ENCODE assay signal across 14 cellular contexts in genomic region chr6:108844135-108844534, GRCh38. TPM values are rescaled to one million over a fixed set of nuclear protein-coding genes. Genes with fewer than 3 reads are reported as not detected.
A peak's percentile ranks its signal among the peaks of the same experiment; 100 is the strongest.
DNase-seq lines count a peak whose midpoint lies in the region; ATAC-seq and TF ChIP-seq lines count a peak whose summit lies in the region.
"Had no signal": no experiment of that assay in that cellular context is flagged by ENCODE, and none has a peak within 500 bp of the region (broad histone marks: within the 10 kb centered on the region; RNA-seq: fewer than 3 reads in every experiment).

No MANE protein-coding gene starts in this region.

- no peak overlapping the region for H3K27ac Mint-ChIP-seq in WTC11
- H3K27ac Mint-ChIP-seq in T-helper 2 cell treated with Interferon-gamma antibody and Interleukin-4, amounts not matched to agents 5 μg/mL and 100 μg/mL, for 36 hours = no peak overlapping the region
- H3K27ac Mint-ChIP-seq: CD4-positive, CD25-positive, alpha-beta regulatory T cell; H9 had no signal

- H3K4me3 Mint-ChIP-seq in WTC11 = no peak overlapping the region
- no peak overlapping the region for H3K4me3 Mint-ChIP-seq in T-helper 2 cell treated with Interferon-gamma antibody and Interleukin-4, amounts not matched to agents 5 μg/mL and 100 μg/mL, for 36 hours
- H3K4me3 Mint-ChIP-seq: CD4-positive, CD25-positive, alpha-beta regulatory T cell; H9 had no signal

- no peaks in the 10 kb centered on the region for H3K27me3 ChIP-seq in SK-N-SH (ENCODE audit: insufficient read depth)
- H3K27me3 ChIP-seq in heart right ventricle = no peaks in the 10 kb centered on the region

- no peaks in the 10 kb centered on the region for H3F3A ChIP-seq in SK-N-SH (replicated peaks; ENCODE audit: insufficient read depth)

- no peaks in the 10 kb centered on the region for H3K9me2 ChIP-seq in SK-N-SH

- H4K20me1 ChIP-seq in SK-N-SH (ENCODE audit: insufficient read depth) = no peaks in the 10 kb centered on the region
- H4K20me1 ChIP-seq: BLaER1 treated with 17β-estradiol and CSF1 and Interleukin-3, amounts not matched to agents 10 nM and 100 nM had no signal

- H3K9me3 ChIP-seq in SK-N-SH = no peaks in the 10 kb centered on the region
- H3K9me3 ChIP-seq in heart right ventricle = no peaks in the 10 kb centered on the region
- H3K9me3 ChIP-seq: BLaER1 treated with 17β-estradiol and CSF1 and Interleukin-3, amounts not matched to agents 10 nM and 100 nM had no signal

- TF ChIP-seq CTCF in SK-N-SH (IDR thresholded peaks at IDR 0.05) (no peak), WTC11 (IDR thresholded peaks at IDR 0.05) (no peak), heart right ventricle (IDR thresholded peaks at IDR 0.05) (no peak)

- no peak for ATAC-seq in SK-N-SH treated with all-trans-retinoic acid at 6 μM for 48 hours
- ATAC-seq in WTC11 = no peak
- ATAC-seq in GM21737 (IDR thresholded peaks at IDR 0.05; ENCODE audit: unreplicated experiment) = no peak
- ATAC-seq in heart right ventricle = no peak

- H3K9ac ChIP-seq in SK-N-SH = no peak overlapping the region
- H3K9ac ChIP-seq: BLaER1 treated with 17β-estradiol and CSF1 and Interleukin-3, amounts not matched to agents 10 nM and 100 nM had no signal

- no peak overlapping the region for H3K4me2 ChIP-seq in SK-N-SH

- CTCF ChIA-PET in SK-N-SH (lab: Yijun Ruan, JAX) (interaction anchor here (0.9 kb wide), 1 partner anchor 9 kb away, joined by 3 read pairs; no protein-coding TSS in a partner anchor), WTC11 (lab: Charles Lee) (interaction anchor here (1.4 kb wide), 2 partner anchors 124 to 302 kb away, joined by 3 read pairs; no protein-coding TSS in a partner anchor)

- no peak overlapping the region for H3K27ac ChIP-seq in SK-N-SH (ENCODE audit: low read depth in 2 of 2, low read length in 1 of 2)
- no peak overlapping the region for H3K27ac ChIP-seq in heart right ventricle

- intact Hi-C loops in heart right ventricle (cut with DNase I) = loop anchor here in 3 of 10 donors (5.0 to 10.0 kb wide), 2 partner anchors 43 to 231 kb away; no protein-coding TSS in a partner anchor

- H3K36me3 Mint-ChIP-seq in WTC11 = no peaks in the 10 kb centered on the region
- no peaks in the 10 kb centered on the region for H3K36me3 Mint-ChIP-seq in T-helper 2 cell treated with Interferon-gamma antibody and Interleukin-4, amounts not matched to agents 5 μg/mL and 100 μg/mL, for 36 hours (ENCODE audit: low read depth)
- H3K36me3 Mint-ChIP-seq: CD4-positive, CD25-positive, alpha-beta regulatory T cell had no signal

- DNase-seq in SK-N-SH = no peak
- DNase-seq in WTC11 (ENCODE audit: low spot score) = no peak
- DNase-seq in T-helper 2 cell treated with Interferon-gamma antibody and Interleukin-4, amounts not matched to agents 5 μg/mL and 100 μg/mL, for 36 hours (ENCODE audit: low spot score) = no peak
- no peak for DNase-seq in heart right ventricle
- DNase-seq: 8988T; CD4-positive, CD25-positive, alpha-beta regulatory T cell; DMS53; GF-D8; GOT3; H9 had no signal

- H3K4me3 ChIP-seq in SK-N-SH (ENCODE audit: low read depth in 2 of 2, low read length in 1 of 2) (no peak overlapping the region), heart right ventricle (no peak overlapping the region)
- H3K4me3 ChIP-seq: BLaER1 treated with 17β-estradiol and CSF1 and Interleukin-3, amounts not matched to agents 10 nM and 100 nM had no signal

- H3K27me3 Mint-ChIP-seq in WTC11 (ENCODE audit: low read depth) = no peaks in the 10 kb centered on the region
- peaks cover 30% of the 10 kb centered on the region for H3K27me3 Mint-ChIP-seq in T-helper 2 cell treated with Interferon-gamma antibody and Interleukin-4, amounts not matched to agents 5 μg/mL and 100 μg/mL, for 36 hours (ENCODE audit: low read depth)

- H3K79me2 ChIP-seq in SK-N-SH (ENCODE audit: insufficient read depth) = no peaks in the 10 kb centered on the region

- POLR2A ChIA-PET in SK-N-SH (lab: Yijun Ruan, JAX) = no interaction called here
- POLR2A ChIA-PET in WTC11 (lab: Charles Lee) = no interaction called here

- H2AFZ ChIP-seq in SK-N-SH (ENCODE audit: low read depth) = no peak overlapping the region

- peaks cover 17% of the 10 kb centered on the region for H3K4me1 Mint-ChIP-seq in WTC11
- H3K4me1 Mint-ChIP-seq in T-helper 2 cell treated with Interferon-gamma antibody and Interleukin-4, amounts not matched to agents 5 μg/mL and 100 μg/mL, for 36 hours (ENCODE audit: low read depth) = peaks cover 9% of the 10 kb centered on the region

- no peaks in the 10 kb centered on the region for H3K36me3 ChIP-seq in SK-N-SH (replicated peaks in 1 of 2; ENCODE audit: control insufficient read depth in 1 of 2, insufficient read depth in 2 of 2, low read length in 1 of 2)
- no peaks in the 10 kb centered on the region for H3K36me3 ChIP-seq in heart right ventricle
- H3K36me3 ChIP-seq: BLaER1 treated with 17β-estradiol and CSF1 and Interleukin-3, amounts not matched to agents 10 nM and 100 nM had no signal

- H3K4me1 ChIP-seq in SK-N-SH (ENCODE audit: control insufficient read depth in 1 of 2, insufficient read depth in 2 of 2, low read depth in 1 of 2, low read length in 1 of 2) = peaks cover 0 to 5% of the 10 kb centered on the region in 2 experiments; a peak in 2 of 4 replicates
- peaks cover 0 to 30% (median 8%) of the 10 kb centered on the region in 9 donors for H3K4me1 ChIP-seq in heart right ventricle

- H3K9me3 Mint-ChIP-seq in WTC11 = no peaks in the 10 kb centered on the region
- H3K9me3 Mint-ChIP-seq in T-helper 2 cell treated with Interferon-gamma antibody and Interleukin-4, amounts not matched to agents 5 μg/mL and 100 μg/mL, for 36 hours = no peaks in the 10 kb centered on the region
- H3K9me3 Mint-ChIP-seq: CD4-positive, CD25-positive, alpha-beta regulatory T cell; H9 had no signal

- TF ChIP-seq EP300 in SK-N-SH (IDR thresholded peaks at IDR 0.05; ENCODE audit: borderline replicate concordance in 1 of 2, low read depth in 1 of 2, low read length in 1 of 2) = no peak
- no peak for TF ChIP-seq EP300 in Ishikawa (IDR thresholded peaks at IDR 0.05; ENCODE audit: borderline replicate concordance)

- TF ChIP-seq RAD21 in SK-N-SH (IDR thresholded peaks at IDR 0.05; ENCODE audit: low read length) = no peak
- TF ChIP-seq RAD21 in Ishikawa (IDR thresholded peaks at IDR 0.05; ENCODE audit: low read depth) = no peak

- WGBS in SK-N-SH (ENCODE audit: low lambda C conversion rate) = 13% methylated on average over 1 of the region's 3 CpGs
- WGBS in heart right ventricle, 2 donors = 82 to 92% methylated on average over 3 of the region's 3 CpGs

TF ChIP-seq in SK-N-SH, 30 proteins besides CTCF, POLR2A, EP300 and RAD21 (continues in another document):
- no peak for TF ChIP-seq EZH2phosphoT487 (IDR thresholded peaks at IDR 0.05; ENCODE audit: borderline replicate concordance, low read depth)
- no peak for TF ChIP-seq FOXJ3 (CRISPR knock-in tag; IDR thresholded peaks at IDR 0.05)
- TF ChIP-seq TAF1 (IDR thresholded peaks at IDR 0.05; ENCODE audit: borderline replicate concordance, low read depth, low read length) = no peak
- TF ChIP-seq RFX5 (IDR thresholded peaks at IDR 0.05; ENCODE audit: low read length) = no peak
- no peak for TF ChIP-seq FOXM1 (IDR thresholded peaks at IDR 0.05; ENCODE audit: low read depth)
- no peak for TF ChIP-seq GATA2 (CRISPR knock-in tag; IDR thresholded peaks at IDR 0.05)

TF ChIP-seq in SK-N-SH treated with all-trans-retinoic acid at 6 μM for 48 hours, 23 proteins besides CTCF, POLR2A, EP300 and RAD21 (continues in another document):
- TF ChIP-seq ZFP30 (CRISPR knock-in tag; IDR thresholded peaks at IDR 0.05) = no peak

TF ChIP-seq in Ishikawa, 13 proteins besides CTCF, POLR2A, EP300 and RAD21:
- TF ChIP-seq USF1 (IDR thresholded peaks at IDR 0.05) = peak; percentile 74
- TF ChIP-seq TAF1 (IDR thresholded peaks at IDR 0.05; ENCODE audit: low read depth) = no peak
- no peak for TF ChIP-seq TEAD4 (IDR thresholded peaks at IDR 0.05)

TF ChIP-seq in WTC11, 78 proteins besides CTCF, POLR2A, EP300 and RAD21 (continues in another document):
- TF ChIP-seq ZBTB43 (CRISPR knock-in tag; IDR thresholded peaks at IDR 0.05) = no peak

RNA-seq across cellular contexts. Expression of gene ARMC2, which starts 4.1 kb away (rescaled TPM):
- polyA plus RNA-seq in SK-N-SH (2012; rRNA removed) = 2.4 and 4.3 TPM in 2 replicates
- polyA plus RNA-seq in SK-N-SH (2012; cell fraction: cytosol; rRNA removed) = 3.4 and 3.8 TPM in 2 replicates
- 3.7 and 6.5 TPM in 2 replicates for polyA plus RNA-seq in SK-N-SH (2012; cell fraction: nucleus; rRNA removed)
- total RNA-seq in WTC11 (2021) = 4.6 to 5.2 TPM (median 4.7 TPM) in 3 replicates
- total RNA-seq in heart right ventricle = 10 to 100 TPM; 10.6 to 16.4 (median 13.0) TPM
- polyA plus RNA-seq in heart right ventricle = 1 to 10 TPM; 2.5 to 4.4 TPM

Comparison
In these comparisons a context has a peak if more than half of its experiments do, and no peak if none do; other contexts are left out.
1. Of the 6 proteins assayed by ChIP-seq in both WTC11 and SK-N-SH: peak only in WTC11: USF2; only in SK-N-SH: USF1; in both: none; in neither: 4.